ENCODE assay signal across 8 cellular contexts in genomic region chr7:94655562-94655883, GRCh38. TPM values are rescaled to one million over a fixed set of nuclear protein-coding genes. Genes with fewer than 3 reads are reported as not detected.
DNase-seq lines count a peak whose midpoint lies in the region; ATAC-seq lines count a peak whose summit lies in the region.

No MANE protein-coding gene starts in this region.

- peaks cover 26% of the 10 kb centered on the region for H3K4me1 ChIP-seq in ACC112 (ENCODE audit: control insufficient read depth, insufficient read depth, low read length, unreplicated experiment)
- peaks cover 7 to 11% of the 10 kb centered on the region in 2 donors for H3K4me1 ChIP-seq in mucosa of rectum (ENCODE audit: control insufficient read depth in 2 of 2, insufficient read depth in 2 of 2, low read length in 2 of 2)

- no peaks in the 10 kb centered on the region for H3K27me3 ChIP-seq in ACC112 (ENCODE audit: insufficient read depth, low read length)
- H3K27me3 ChIP-seq in mucosa of rectum (ENCODE audit: control insufficient read depth in 2 of 2, insufficient read depth in 2 of 2, low read length in 2 of 2) = peaks cover 8 to 20% of the 10 kb centered on the region in 2 donors

- peak; percentile 23 for DNase-seq in HT1080 (ENCODE audit: low read depth)
- DNase-seq in NCI-H1436 (lab: John Stamatoyannopoulos, UW) = no peak
- DNase-seq in cerebellar nuclear complex (lab: John Stamatoyannopoulos, UW) = no peak

- no peaks in the 10 kb centered on the region for H3K9me3 ChIP-seq in mucosa of rectum (ENCODE audit: control insufficient read depth in 2 of 2, low read length in 2 of 2)

- H3K9ac ChIP-seq in mucosa of rectum (ENCODE audit: low read depth in 1 of 2, low read length in 2 of 2) = peak overlapping the region; percentile 9 to 37

- H3K27ac ChIP-seq in ACC112 (ENCODE audit: low read depth, low read length) = peak overlapping the region; percentile 52
- H3K27ac ChIP-seq in cingulate gyrus (ENCODE audit: low read depth, low read length) = peak overlapping the region; percentile 88
- H3K27ac ChIP-seq in mucosa of rectum (ENCODE audit: low read depth in 2 of 2, low read length in 2 of 2) = peak overlapping the region; percentile 7 to 52

- peaks cover 52% of the 10 kb centered on the region for H3K79me2 ChIP-seq in ACC112 (ENCODE audit: control insufficient read depth, insufficient read depth, low read length, unreplicated experiment)

- peak overlapping the region; percentile 93 for H2AFZ ChIP-seq in ACC112 (ENCODE audit: low read length, unreplicated experiment)

- H3K4me3 ChIP-seq in ACC112 (ENCODE audit: low read depth, low read length) = peak overlapping the region; percentile 94
- peak overlapping the region; percentile 58 to 72 for H3K4me3 ChIP-seq in mucosa of rectum (ENCODE audit: low read length in 2 of 2)

- no peaks in the 10 kb centered on the region for H3K36me3 ChIP-seq in ACC112 (ENCODE audit: insufficient read depth, low read length)
- H3K36me3 ChIP-seq in mucosa of rectum (ENCODE audit: control insufficient read depth in 2 of 2, insufficient read depth in 2 of 2, low read length in 2 of 2) = no peaks in the 10 kb centered on the region

- no peak for ATAC-seq in HG03095 (IDR thresholded peaks at IDR 0.05; ENCODE audit: unreplicated experiment)
- ATAC-seq in HG03139 (IDR thresholded peaks at IDR 0.05; ENCODE audit: unreplicated experiment) = no peak

RNA-seq across cellular contexts. Expression of gene SGCE, which starts 0.4 kb away (rescaled TPM):
- 32.8 and 49.1 TPM in 2 replicates for total RNA-seq in HT1080 (2014; rRNA removed; shearing (Covaris generic))
- polyA plus RNA-seq in HT1080 (2015; cell fraction: cytosol; rRNA removed) = 47.0 and 58.6 TPM in 2 replicates
- 58.4 and 60.7 TPM in 2 replicates for polyA plus RNA-seq in HT1080 (2015; cell fraction: nucleus; rRNA removed)

Comparison
In these comparisons a context has a peak if more than half of its experiments do, and no peak if none do; other contexts are left out.
1. H3K27ac ChIP-seq: peak in every context shown above with its lines; median percentile 88 in cingulate gyrus; 52 in ACC112; 30 in mucosa of rectum.